ENCODE assay signal across 19 cellular contexts in the genomic region with DNA sequence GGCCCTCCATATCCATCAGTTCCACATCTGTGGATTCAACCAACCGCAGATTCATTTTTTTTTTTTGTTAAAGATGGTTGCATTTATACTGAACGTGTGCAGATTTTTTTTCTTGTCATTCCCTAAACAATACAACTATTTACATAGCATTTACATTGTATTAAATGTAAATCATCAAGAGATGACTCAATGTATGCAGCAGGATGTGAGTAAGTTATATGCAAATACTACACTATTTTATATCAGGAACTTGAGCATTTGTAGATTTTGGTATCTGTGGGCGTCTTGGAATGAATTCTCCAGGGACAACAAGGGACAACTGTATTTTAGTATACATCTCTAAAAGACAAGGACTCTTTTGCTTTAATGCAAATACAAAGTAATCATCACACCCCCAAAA.
"Had no signal": no experiment of that assay in that cellular context is flagged by ENCODE, and none has a peak within 500 bp of the region (broad histone marks: within the 10 kb centered on the region; RNA-seq: fewer than 3 reads in every experiment).

No MANE protein-coding gene starts in this region.

- H3K27me3 Mint-ChIP-seq: activated CD4-positive, alpha-beta T cell treated with anti-CD3 and anti-CD28 coated beads, Interleukin-2, amount 10 ng/mL, durations not matched to agents 7 days and 5 days; activated naive CD8-positive, alpha-beta T cell treated with anti-CD3 and anti-CD28 coated beads for 36 hours; brain; central memory CD8-positive, alpha-beta T cell; naive thymus-derived CD4-positive, alpha-beta T cell had no signal

- ATAC-seq: left lung; mucosa of descending colon; naive thymus-derived CD4-positive, alpha-beta T cell; pancreas; stimulated activated effector memory CD8-positive, alpha-beta T cell treated with anti-CD3 and anti-CD28 coated beads, Interleukin-12 subunit alpha, Interleukin-12 subunit beta, amount 100 ng/mL, for 72 hours; upper lobe of right lung had no signal

- H3K27ac ChIP-seq: epithelial cell of prostate, left lung, pancreas, thoracic aorta, upper lobe of right lung had no signal

- FAIRE-seq: pancreas had no signal

- H3K4me3 Mint-ChIP-seq: activated CD4-positive, alpha-beta T cell treated with anti-CD3 and anti-CD28 coated beads, Interleukin-2, amount 10 ng/mL, durations not matched to agents 7 days and 5 days; activated naive CD8-positive, alpha-beta T cell treated with anti-CD3 and anti-CD28 coated beads for 36 hours; brain; central memory CD8-positive, alpha-beta T cell; naive thymus-derived CD4-positive, alpha-beta T cell; stimulated activated effector memory CD8-positive, alpha-beta T cell treated with anti-CD3 and anti-CD28 coated beads, Interleukin-12 subunit alpha, Interleukin-12 subunit beta, amount 100 ng/mL, for 72 hours had no signal

- H3K9me3 Mint-ChIP-seq: activated CD4-positive, alpha-beta T cell treated with anti-CD3 and anti-CD28 coated beads, Interleukin-2, amount 10 ng/mL, durations not matched to agents 7 days and 5 days; activated naive CD8-positive, alpha-beta T cell treated with anti-CD3 and anti-CD28 coated beads for 36 hours; naive thymus-derived CD4-positive, alpha-beta T cell had no signal

- H3K4me1 Mint-ChIP-seq: activated CD4-positive, alpha-beta T cell treated with anti-CD3 and anti-CD28 coated beads, Interleukin-2, amount 10 ng/mL, durations not matched to agents 7 days and 5 days; activated naive CD8-positive, alpha-beta T cell treated with anti-CD3 and anti-CD28 coated beads for 36 hours; central memory CD8-positive, alpha-beta T cell; naive thymus-derived CD4-positive, alpha-beta T cell; stimulated activated effector memory CD8-positive, alpha-beta T cell treated with anti-CD3 and anti-CD28 coated beads, Interleukin-12 subunit alpha, Interleukin-12 subunit beta, amount 100 ng/mL, for 72 hours had no signal

- H3K36me3 Mint-ChIP-seq: activated naive CD8-positive, alpha-beta T cell treated with anti-CD3 and anti-CD28 coated beads for 36 hours; brain; naive thymus-derived CD4-positive, alpha-beta T cell; stimulated activated effector memory CD8-positive, alpha-beta T cell treated with anti-CD3 and anti-CD28 coated beads, Interleukin-12 subunit alpha, Interleukin-12 subunit beta, amount 100 ng/mL, for 72 hours had no signal

- H3K4me3 ChIP-seq: left lung, mucosa of descending colon, pancreas, thoracic aorta, upper lobe of right lung had no signal

- H3K27me3 ChIP-seq: left lung, pancreas, upper lobe of right lung had no signal

- H3K9me3 ChIP-seq: left lung, mucosa of descending colon, pancreas, thoracic aorta, upper lobe of right lung had no signal

- H3K36me3 ChIP-seq: left lung, pancreas, thoracic aorta, upper lobe of right lung had no signal

- H3K27ac Mint-ChIP-seq: activated CD4-positive, alpha-beta T cell treated with anti-CD3 and anti-CD28 coated beads, Interleukin-2, amount 10 ng/mL, durations not matched to agents 7 days and 5 days; activated naive CD8-positive, alpha-beta T cell treated with anti-CD3 and anti-CD28 coated beads for 36 hours; naive thymus-derived CD4-positive, alpha-beta T cell; stimulated activated effector memory CD8-positive, alpha-beta T cell treated with anti-CD3 and anti-CD28 coated beads, Interleukin-12 subunit alpha, Interleukin-12 subunit beta, amount 100 ng/mL, for 72 hours had no signal

- DNase-seq: activated CD4-positive, alpha-beta T cell treated with anti-CD3 and anti-CD28 coated beads, Interleukin-2, amount 10 ng/mL, durations not matched to agents 7 days and 5 days; activated CD8-positive, alpha-beta memory T cell treated with anti-CD3 and anti-CD28 coated beads for 24 hours; activated gamma-delta T cell treated with Interleukin-2 at 50 U/mL for 16 hours; activated naive CD8-positive, alpha-beta T cell treated with anti-CD3 and anti-CD28 coated beads for 36 hours; amygdala; effector memory CD4-positive, alpha-beta T cell; islet precursor cell; left lung; mucosa of descending colon; naive thymus-derived CD4-positive, alpha-beta T cell; pancreas; stimulated activated CD4-positive, alpha-beta T cell treated with anti-CD3 and anti-CD28 coated beads, Interleukin-12 subunit alpha, Interleukin-12 subunit beta, amount 100 ng/mL, for 4 hours; stimulated activated CD4-positive, alpha-beta T cell treated with anti-CD3 and anti-CD28 coated beads, Interleukin-2, amount 100 ng/mL, for 24 hours; upper lobe of right lung had no signal
